1 cellular context compared by ENCODE assay signal in the genomic region with DNA sequence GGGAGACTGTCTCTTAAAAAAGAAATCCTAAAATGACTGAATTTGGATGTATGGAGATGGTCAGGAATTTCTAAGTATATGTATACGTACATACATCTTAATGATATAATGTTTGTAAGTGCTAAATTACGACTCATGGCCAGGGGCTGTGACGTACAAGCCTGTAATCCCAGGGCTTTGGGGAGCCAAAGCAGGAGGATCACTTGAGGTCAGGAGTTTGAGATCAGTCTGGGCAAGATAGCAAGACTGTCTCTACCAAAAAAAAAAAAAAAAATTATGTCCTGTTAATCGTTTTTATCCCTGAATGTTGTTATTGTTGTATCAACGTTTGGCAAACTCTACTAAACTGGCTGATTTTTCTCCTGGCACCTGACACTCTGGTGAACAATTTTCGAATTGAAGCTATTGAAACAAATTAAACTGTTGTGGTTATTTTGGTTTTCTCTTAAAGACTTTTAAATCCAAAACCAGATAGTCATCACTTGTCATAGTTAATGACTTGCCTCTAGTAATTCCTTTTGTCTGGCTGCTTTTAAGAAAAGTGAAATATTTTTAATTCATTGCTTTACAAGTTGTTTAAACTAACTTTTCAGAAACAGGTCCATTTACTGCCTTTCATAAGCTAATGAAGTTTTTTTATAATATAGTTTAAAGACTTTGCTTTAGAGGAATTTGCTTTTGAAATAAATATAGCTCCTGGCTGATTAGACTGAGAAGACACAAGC.
TF ChIP-seq lines count a peak whose summit lies in the region.

No MANE protein-coding gene starts in this region.

TF ChIP-seq in IMR-90, 13 proteins besides CTCF, POLR2A, EP300 and RAD21 (continued from another document):
- TF ChIP-seq MAZ (IDR thresholded peaks at IDR 0.05; ENCODE audit: borderline replicate concordance, low read depth, low read length) (no peak), FOS (IDR thresholded peaks at IDR 0.05; ENCODE audit: low read depth, low read length) (no peak), RFX5 (IDR thresholded peaks at IDR 0.05; ENCODE audit: low read depth, low read length) (no peak), MXI1 (IDR thresholded peaks at IDR 0.05; ENCODE audit: borderline replicate concordance, low read depth, low read length) (no peak)
- TF ChIP-seq, protein P1, sequence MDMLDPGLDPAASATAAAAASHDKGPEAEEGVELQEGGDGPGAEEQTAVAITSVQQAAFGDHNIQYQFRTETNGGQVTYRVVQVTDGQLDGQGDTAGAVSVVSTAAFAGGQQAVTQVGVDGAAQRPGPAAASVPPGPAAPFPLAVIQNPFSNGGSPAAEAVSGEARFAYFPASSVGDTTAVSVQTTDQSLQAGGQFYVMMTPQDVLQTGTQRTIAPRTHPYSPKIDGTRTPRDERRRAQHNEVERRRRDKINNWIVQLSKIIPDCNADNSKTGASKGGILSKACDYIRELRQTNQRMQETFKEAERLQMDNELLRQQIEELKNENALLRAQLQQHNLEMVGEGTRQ (IDR thresholded peaks at IDR 0.05; ENCODE audit: low read depth, low read length) = no peak
TF ChIP-seq in IMR-90: peak in this region for 0.
